ENCODE assay signal across 8 cellular contexts in the genomic region with DNA sequence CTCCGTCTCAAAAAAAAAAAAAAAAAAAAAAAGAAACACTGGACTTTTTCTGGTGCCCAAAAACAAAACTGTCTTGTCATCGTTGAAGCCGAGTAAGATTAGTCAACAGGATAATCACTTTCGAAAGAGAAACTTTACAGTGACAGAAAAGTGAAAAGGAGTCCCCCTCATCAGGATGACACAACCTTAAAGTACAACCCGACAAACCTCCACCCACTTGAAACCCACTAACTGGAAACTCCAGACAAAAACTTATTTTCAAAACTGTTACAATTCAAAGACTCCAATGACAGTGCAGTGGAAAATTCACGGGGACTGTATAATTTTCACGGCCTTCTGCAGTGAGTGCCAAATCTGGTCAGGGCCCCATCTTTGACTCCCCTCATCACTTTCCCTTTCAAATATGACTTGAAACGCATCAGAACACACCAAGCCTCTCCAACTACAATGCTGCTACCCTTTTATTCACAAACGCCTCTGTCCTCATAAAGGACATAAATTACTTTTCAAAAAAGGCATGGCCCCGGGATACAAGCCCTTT. TPM values are rescaled to one million over a fixed set of nuclear protein-coding genes. Genes with fewer than 3 reads are reported as not detected.
DNase-seq lines count a peak whose midpoint lies in the region; ATAC-seq and TF ChIP-seq lines count a peak whose summit lies in the region.

No MANE protein-coding gene starts in this region.

- peaks cover 41% of the 10 kb centered on the region for H3K4me1 Mint-ChIP-seq in CD4-positive, alpha-beta T cell (ENCODE audit: low read depth)

- H3K9ac ChIP-seq in HUES64 (ENCODE audit: low read depth, low read length), result peak overlapping the region; percentile 87
- peak overlapping the region; percentile 93 for H3K9ac ChIP-seq in rectal smooth muscle tissue (ENCODE audit: low read length)

- no peaks in the 10 kb centered on the region for H3K27me3 ChIP-seq in CD4-positive, alpha-beta T cell (ENCODE audit: control insufficient read depth, insufficient read depth, low read length)
- H3K27me3 ChIP-seq in HUES64 (ENCODE audit: insufficient read depth, low read length) (no peaks in the 10 kb centered on the region), rectal smooth muscle tissue (ENCODE audit: control insufficient read depth, insufficient read depth, low read length) (no peaks in the 10 kb centered on the region)

- H3K36me3 ChIP-seq in HUES64 (ENCODE audit: insufficient read depth, low read length) (no peaks in the 10 kb centered on the region), rectal smooth muscle tissue (ENCODE audit: control insufficient read depth, insufficient read depth, low read length) (no peaks in the 10 kb centered on the region)

- H3K4me1 ChIP-seq in HUES64 (ENCODE audit: insufficient read depth, low read length) (peaks cover 10% of the 10 kb centered on the region; the same call in 1 of the 2 replicates), rectal smooth muscle tissue (ENCODE audit: control insufficient read depth, insufficient read depth, low read length) (peaks cover 2% of the 10 kb centered on the region)

- peak in 2 of 10 experiments; percentile 2 to 5 for DNase-seq in CD4-positive, alpha-beta T cell
- peak; percentile 76 for DNase-seq in activated CD8-positive, alpha-beta memory T cell treated with anti-CD3 and anti-CD28 coated beads for 24 hours
- peak in 1 of 2 donors; percentile 37 for DNase-seq in foreskin fibroblast
- no peak for DNase-seq in NCI-H1930 (lab: John Stamatoyannopoulos, UW)
- DNase-seq in HPDE6-E6E7 (ENCODE audit: extremely low spot score), result no peak

- H3K36me3 Mint-ChIP-seq in CD4-positive, alpha-beta T cell (ENCODE audit: low read depth), result peaks cover 12% of the 10 kb centered on the region

- H3K9me3 Mint-ChIP-seq in CD4-positive, alpha-beta T cell, result no peaks in the 10 kb centered on the region

- CTCF ChIA-PET in CD4-positive, alpha-beta T cell (lab: Charles Lee), result interaction anchor here (1.0 kb wide), 1 partner anchor 13 kb away, joined by 3 read pairs; no protein-coding TSS in a partner anchor

- peak overlapping the region; percentile 86 for H3K4me3 ChIP-seq in HUES64 (ENCODE audit: low read length)
- peak overlapping the region; percentile 86 to 92 for H3K4me3 ChIP-seq in foreskin fibroblast (ENCODE audit: low read depth in 1 of 2, low read length in 2 of 2)
- peak overlapping the region; percentile 89 for H3K4me3 ChIP-seq in rectal smooth muscle tissue (ENCODE audit: low read length)

- peak; percentile 64 for ATAC-seq in CD4-positive, alpha-beta T cell (ENCODE audit: poor library complexity)
- ATAC-seq in GM21390 (IDR thresholded peaks at IDR 0.05; ENCODE audit: unreplicated experiment), result peak; percentile 56

- intact Hi-C loops in CD4-positive, alpha-beta T cell (cut with DNase I, micrococcal nuclease), result loop anchor here (1.0 to 10.0 kb wide), 6 partner anchors 13 to 121 kb away; a partner anchor contains a TSS

- no peak for TF ChIP-seq CTCF in CD4-positive, alpha-beta T cell (IDR thresholded peaks at IDR 0.05)
- no peak for TF ChIP-seq CTCF in foreskin fibroblast (IDR thresholded peaks at IDR 0.05; ENCODE audit: low read depth, low read length)

- 27% methylated on average over 9 of the region's 10 CpGs for WGBS in HUES64

- H3K9me3 ChIP-seq in CD4-positive, alpha-beta T cell (ENCODE audit: control insufficient read depth, low read length), result no peaks in the 10 kb centered on the region
- no peaks in the 10 kb centered on the region for H3K9me3 ChIP-seq in HUES64 (ENCODE audit: insufficient read depth, low read depth, low read length)

- POLR2A ChIA-PET in CD4-positive, alpha-beta T cell (lab: Charles Lee), result interaction anchor here (0.5 to 3.3 kb wide), 13 partner anchors 9 to 197 kb away, joined by 3 to 33 read pairs (median 5); a partner anchor contains a TSS

- peak overlapping the region; percentile 77 for H3K27ac ChIP-seq in CD4-positive, alpha-beta T cell (ENCODE audit: low read depth, low read length)
- H3K27ac ChIP-seq in HUES64 (ENCODE audit: low read depth, low read length) (no peak overlapping the region), rectal smooth muscle tissue (ENCODE audit: low read depth, low read length) (peak overlapping the region; percentile 95)

- H3K4me3 Mint-ChIP-seq in CD4-positive, alpha-beta T cell, result peak overlapping the region; percentile 98

- H3K27me3 Mint-ChIP-seq in CD4-positive, alpha-beta T cell, result no peaks in the 10 kb centered on the region

- peak overlapping the region; percentile 95 for H3K27ac Mint-ChIP-seq in CD4-positive, alpha-beta T cell

RNA-seq across cellular contexts. Expression of a gene that starts 1.2 kb away (rescaled TPM):
- total RNA-seq in CD4-positive, alpha-beta T cell, result 100 to 1,000 TPM; 101 to 103 TPM
- polyA plus RNA-seq in HUES64 (2013, experiment 1 of 2), result 46.9 TPM
- 56.4 TPM for polyA plus RNA-seq in HUES64 (2013, experiment 2 of 2)

RNA-seq across cellular contexts. Expression of a gene that starts 50.5 kb away (rescaled TPM):
- total RNA-seq in CD4-positive, alpha-beta T cell, result 10 to 100 TPM; 41.4 to 42.7 TPM
- 29.1 TPM for polyA plus RNA-seq in HUES64 (2013, experiment 1 of 2)
- polyA plus RNA-seq in HUES64 (2013, experiment 2 of 2), result 30.6 TPM
